Comparison of ENCODE assay signal across 13 cellular contexts in genomic region chr16:19127205-19127604, GRCh38. TPM values are rescaled to one million over a fixed set of nuclear protein-coding genes. Genes with fewer than 3 reads are reported as not detected.
DNase-seq lines count a peak whose midpoint lies in the region; ATAC-seq and FAIRE-seq lines count a peak whose summit lies in the region.
"Had no signal": no experiment of that assay in that cellular context is flagged by ENCODE, and none has a peak within 500 bp of the region (broad histone marks: within the 10 kb centered on the region; RNA-seq: fewer than 3 reads in every experiment).

No MANE protein-coding gene starts in this region.

- no peak overlapping the region for H2AFZ ChIP-seq in neuronal stem cell (ENCODE audit: low read length)

- no peak overlapping the region for H3K18ac ChIP-seq in neuronal stem cell (ENCODE audit: low read length)

- no peak overlapping the region for H3K23ac ChIP-seq in neuronal stem cell (ENCODE audit: low read depth, low read length, poor library complexity)

- H3K9me3 Mint-ChIP-seq in activated T-helper 17 cell treated with anti-CD3 and anti-CD28 coated beads, Interleukin-2, amount 50 U/mL, for 72 hours: no peaks in the 10 kb centered on the region

- no peak overlapping the region for H2BK120ac ChIP-seq in neuronal stem cell (ENCODE audit: low read depth, low read length)

- H2BK12ac ChIP-seq in neuronal stem cell (ENCODE audit: low read length): no peak overlapping the region

- no peaks in the 10 kb centered on the region for H3K36me3 Mint-ChIP-seq in activated T-helper 17 cell treated with anti-CD3 and anti-CD28 coated beads, Interleukin-2, amount 50 U/mL, for 72 hours (ENCODE audit: low read depth)
- H3K36me3 Mint-ChIP-seq: CD4-positive, alpha-beta memory T cell had no signal

- H2BK5ac ChIP-seq in neuronal stem cell (ENCODE audit: low read length): no peak overlapping the region

- no peaks in the 10 kb centered on the region for H3K27me3 ChIP-seq in neuronal stem cell (ENCODE audit: control insufficient read depth in 3 of 3, insufficient read depth in 3 of 3, low read depth in 1 of 3, low read length in 3 of 3)
- H3K27me3 ChIP-seq: thyroid gland had no signal

- no CpG with 5 or more reads among the region's 3 CpGs for WGBS in neuronal stem cell (ENCODE audit: extremely low coverage in 2 of 2, insufficient read length in 2 of 2, insufficient replicate concordance in 1 of 2), 2 donors

- H3K14ac ChIP-seq in neuronal stem cell (ENCODE audit: low read length): no peak overlapping the region

- H3K4me1 ChIP-seq in neuronal stem cell (ENCODE audit: control insufficient read depth in 2 of 2, insufficient read depth in 1 of 2, low read depth in 1 of 2, low read length in 2 of 2): peaks cover 0 to 13% of the 10 kb centered on the region in 2 donors

- no peak overlapping the region for H3K4me3 ChIP-seq in neuronal stem cell (ENCODE audit: low read length in 2 of 2)
- H3K4me3 ChIP-seq: thyroid gland had no signal

- H3K4me3 Mint-ChIP-seq in activated T-helper 17 cell treated with anti-CD3 and anti-CD28 coated beads, Interleukin-2, amount 50 U/mL, for 72 hours: peak overlapping the region; percentile 72
- H3K4me3 Mint-ChIP-seq: CD4-positive, alpha-beta memory T cell had no signal

- FAIRE-seq in GM18507 (lab: Jason Lieb, UNC): peak; percentile 47
- FAIRE-seq: H54 had no signal

- no peak overlapping the region for H4K91ac ChIP-seq in neuronal stem cell (ENCODE audit: low read depth, low read length, poor library complexity)

- H3K4me2 ChIP-seq in neuronal stem cell (ENCODE audit: insufficient read depth, low read length, poor library complexity, severe bottlenecking): no peak overlapping the region

- peaks cover 6% of the 10 kb centered on the region for H3K27me3 Mint-ChIP-seq in activated T-helper 17 cell treated with anti-CD3 and anti-CD28 coated beads, Interleukin-2, amount 50 U/mL, for 72 hours

- H4K8ac ChIP-seq in neuronal stem cell (ENCODE audit: low read depth, low read length): no peak overlapping the region

- peak overlapping the region; percentile 90 for H3K27ac Mint-ChIP-seq in activated T-helper 17 cell treated with anti-CD3 and anti-CD28 coated beads, Interleukin-2, amount 50 U/mL, for 72 hours

- H3K9me3 ChIP-seq in neuronal stem cell (replicated peaks in 1 of 2; ENCODE audit: control insufficient read depth in 2 of 2, insufficient read depth in 1 of 2, low read depth in 1 of 2, low read length in 2 of 2): peaks cover 0 to 4% of the 10 kb centered on the region in 2 donors
- H3K9me3 ChIP-seq: thyroid gland had no signal

- DNase-seq in GM18507 (ENCODE audit: extremely low spot score, insufficient read length, low read depth) (no peak), NCI-H146 treated with DMSO at 0.1 percent for 48 hours (lab: John Stamatoyannopoulos, UW; ENCODE audit: unreplicated experiment) (no peak), NOMO-1 (lab: John Stamatoyannopoulos, UW; ENCODE audit: unreplicated experiment in 2 of 2) (no peak), neuronal stem cell (ENCODE audit: low spot score) (no peak)
- DNase-seq: activated CD4-positive, alpha-beta T cell treated with anti-CD3 and anti-CD28 coated beads for 4 hours; CD4-positive, alpha-beta memory T cell; cortex of kidney; thyroid gland had no signal

- peaks cover 24% of the 10 kb centered on the region for H3K4me1 Mint-ChIP-seq in activated T-helper 17 cell treated with anti-CD3 and anti-CD28 coated beads, Interleukin-2, amount 50 U/mL, for 72 hours

- H3K36me3 ChIP-seq in neuronal stem cell (replicated peaks in 1 of 2; ENCODE audit: control insufficient read depth in 2 of 2, insufficient read depth in 2 of 2, low read length in 2 of 2): no peaks in the 10 kb centered on the region
- H3K36me3 ChIP-seq: thyroid gland had no signal

- H3K9ac ChIP-seq in neuronal stem cell (ENCODE audit: low read depth, low read length, poor library complexity): no peak overlapping the region

- ATAC-seq in GM19452 (IDR thresholded peaks at IDR 0.05; ENCODE audit: unreplicated experiment) (peak; percentile 30), HG03045 (IDR thresholded peaks at IDR 0.05; ENCODE audit: unreplicated experiment) (peak; percentile 19)
- peak; percentile 88 for ATAC-seq in activated T-helper 17 cell treated with anti-CD3 and anti-CD28 coated beads, Interleukin-2, amount 50 U/mL, for 72 hours (replicated peaks)

- H3K4ac ChIP-seq in neuronal stem cell (ENCODE audit: low read length): no peak overlapping the region

- H2BK15ac ChIP-seq in neuronal stem cell (ENCODE audit: low read length): no peak overlapping the region

- no peaks in the 10 kb centered on the region for H3K79me1 ChIP-seq in neuronal stem cell (ENCODE audit: low read depth, low read length)

- no peak overlapping the region for H3K27ac ChIP-seq in neuronal stem cell (replicated peaks; ENCODE audit: low read length)
- H3K27ac ChIP-seq: thyroid gland had no signal

- H2AK5ac ChIP-seq in neuronal stem cell (ENCODE audit: low read depth, low read length): no peak overlapping the region

RNA-seq across cellular contexts. Expression of gene ITPRIPL2, which starts 13.4 kb away (rescaled TPM):
- 1 to 10 TPM; 5.8 to 6.9 TPM for total RNA-seq in activated T-helper 17 cell treated with anti-CD3 and anti-CD28 coated beads, Interleukin-2, amount 50 U/mL, for 72 hours
- polyA plus RNA-seq in neuronal stem cell (2013, experiment 1 of 2): 3.2 TPM
- polyA plus RNA-seq in neuronal stem cell (2013, experiment 2 of 2): 3.5 TPM

RNA-seq across cellular contexts. Expression of gene SYT17, which starts 40.8 kb away (rescaled TPM):
- not detected for total RNA-seq in activated T-helper 17 cell treated with anti-CD3 and anti-CD28 coated beads, Interleukin-2, amount 50 U/mL, for 72 hours
- 19.4 TPM for polyA plus RNA-seq in neuronal stem cell (2013, experiment 1 of 2)
- 21.3 TPM for polyA plus RNA-seq in neuronal stem cell (2013, experiment 2 of 2)
- total RNA-seq: CD4-positive, alpha-beta memory T cell; G401 had no signal
- polyA plus RNA-seq: CD4-positive, alpha-beta memory T cell had no signal

RNA-seq across cellular contexts. Expression of gene COQ7, which starts 59.8 kb away (rescaled TPM):
- total RNA-seq in activated T-helper 17 cell treated with anti-CD3 and anti-CD28 coated beads, Interleukin-2, amount 50 U/mL, for 72 hours: 10 to 100 TPM; 11.6 to 18.2 TPM
- polyA plus RNA-seq in neuronal stem cell (2013, experiment 1 of 2): 14.2 TPM
- polyA plus RNA-seq in neuronal stem cell (2013, experiment 2 of 2): 14.4 TPM

Comparison
In these comparisons a context has a peak if more than half of its experiments do, and no peak if none do; other contexts are left out.
1. ATAC-seq: peak in every context shown above with its lines; median percentile 88 in activated T-helper 17 cell treated with anti-CD3 and anti-CD28 coated beads, Interleukin-2, amount 50 U/mL, for 72 hours; 30 in GM19452; 19 in HG03045.